13 cellular contexts compared by ENCODE assay signal in the genomic region with DNA sequence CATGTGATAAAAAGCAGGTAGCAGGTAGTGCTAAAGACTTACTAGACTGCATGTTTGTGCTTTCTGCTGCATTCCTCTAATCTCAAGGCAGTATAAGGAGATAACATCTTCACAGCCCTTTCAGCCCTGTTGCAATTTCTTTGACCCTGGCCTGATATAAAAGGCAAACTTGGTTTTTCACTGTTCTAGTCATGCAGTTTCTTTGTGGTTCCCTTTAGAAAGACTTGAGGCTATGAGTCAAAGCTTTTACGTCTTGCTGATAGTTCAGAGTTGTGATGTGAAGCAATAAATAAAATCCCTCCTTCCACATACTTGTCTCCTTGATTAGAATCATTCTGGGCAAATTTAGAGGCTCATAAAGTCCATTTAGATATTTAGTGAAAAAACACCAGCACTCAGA.
DNase-seq lines count a peak whose midpoint lies in the region; ATAC-seq and TF ChIP-seq lines count a peak whose summit lies in the region.
"Had no signal": no experiment of that assay in that cellular context is flagged by ENCODE, and none has a peak within 500 bp of the region (broad histone marks: within the 10 kb centered on the region; RNA-seq: fewer than 3 reads in every experiment).

No MANE protein-coding gene starts in this region.

- no peaks in the 10 kb centered on the region for H3K79me1 ChIP-seq in mesenchymal stem cell (replicated peaks; ENCODE audit: low read length, poor library complexity, severe bottlenecking)

- H3K27me3 ChIP-seq in mesenchymal stem cell (ENCODE audit: control insufficient read depth in 1 of 2, insufficient read depth in 1 of 2, low read length in 2 of 2), result no peaks in the 10 kb centered on the region
- H3K27me3 ChIP-seq: BLaER1 had no signal

- no peak for TF ChIP-seq CTCF in natural killer cell (IDR thresholded peaks at IDR 0.05)

- no peak overlapping the region for H4K91ac ChIP-seq in mesenchymal stem cell (ENCODE audit: low read length)

- no peak overlapping the region for H3K4ac ChIP-seq in mesenchymal stem cell (ENCODE audit: low read depth in 1 of 2, low read length in 2 of 2)

- no peak overlapping the region for H4K8ac ChIP-seq in mesenchymal stem cell (ENCODE audit: low read length)

- H3K36me3 ChIP-seq in mesenchymal stem cell (ENCODE audit: control insufficient read depth in 1 of 2, insufficient read depth in 2 of 2, low read depth in 1 of 2, low read length in 2 of 2), result no peaks in the 10 kb centered on the region
- H3K36me3 ChIP-seq: BLaER1 had no signal

- no peak overlapping the region for H3K14ac ChIP-seq in mesenchymal stem cell (ENCODE audit: low read length in 2 of 2)

- H2AK5ac ChIP-seq in mesenchymal stem cell (ENCODE audit: low read length, severe bottlenecking), result no peak overlapping the region

- no peak overlapping the region for H2BK5ac ChIP-seq in mesenchymal stem cell (ENCODE audit: low read depth, low read length, poor library complexity, severe bottlenecking)

- WGBS in mesenchymal stem cell, result no CpG with 5 or more reads among the region's 1 CpG

- no peak overlapping the region for H2BK120ac ChIP-seq in mesenchymal stem cell (ENCODE audit: low read depth, low read length)

- H3K18ac ChIP-seq in mesenchymal stem cell (ENCODE audit: low read depth in 1 of 2, low read length in 2 of 2), result no peak overlapping the region

- peaks cover 4 to 12% of the 10 kb centered on the region in 2 donors for H3K27me3 Mint-ChIP-seq in natural killer cell treated with Interleukin-12 subunit alpha and Interleukin-12 subunit beta and Interleukin-15 and Interleukin-18, amount 100 ng/mL, for 72 hours
- H3K27me3 Mint-ChIP-seq in natural killer cell (ENCODE audit: low read depth in 2 of 2), result peaks cover 6 to 7% of the 10 kb centered on the region in 2 donors

- peak; percentile 60 to 86 for ATAC-seq in natural killer cell treated with Interleukin-12 subunit alpha and Interleukin-12 subunit beta and Interleukin-15 and Interleukin-18, amount 100 ng/mL, for 72 hours
- ATAC-seq in natural killer cell (no peak), HG02973 (IDR thresholded peaks at IDR 0.05; ENCODE audit: unreplicated experiment) (no peak)
- ATAC-seq: Right ventricle myocardium inferior had no signal

- DNase-seq in natural killer cell treated with Interleukin-12 subunit alpha and Interleukin-12 subunit beta and Interleukin-15 and Interleukin-18, amount 100 ng/mL, for 72 hours (ENCODE audit: low spot score), result no peak
- DNase-seq in natural killer cell (no peak), astrocyte of the hippocampus (ENCODE audit: low read depth, low spot score) (peak; percentile 74), mesenchymal stem cell (peak; percentile 87), hippocampal formation (lab: John Stamatoyannopoulos, UW) (no peak), retina (no peak)
- DNase-seq in activated CD4-positive, alpha-beta T cell treated with anti-CD3 and anti-CD28 coated beads for 1 hour, result no peak
- DNase-seq: NCI-H2107; nephron progenitor cell; stimulated activated CD4-positive, alpha-beta T cell treated with anti-CD3 and anti-CD28 coated beads, Interleukin-4, amount 100 ng/mL, for 24 hours had no signal

- no peak overlapping the region for H3K23ac ChIP-seq in mesenchymal stem cell (ENCODE audit: low read length in 2 of 2)

- peaks cover 3% of the 10 kb centered on the region for H3K36me3 Mint-ChIP-seq in natural killer cell treated with Interleukin-12 subunit alpha and Interleukin-12 subunit beta and Interleukin-15 and Interleukin-18, amount 100 ng/mL, for 72 hours
- H3K36me3 Mint-ChIP-seq in natural killer cell, result peaks cover 3% of the 10 kb centered on the region

- H2BK12ac ChIP-seq in mesenchymal stem cell (ENCODE audit: low read length in 2 of 2), result no peak overlapping the region

- H3K9me3 Mint-ChIP-seq in natural killer cell treated with Interleukin-12 subunit alpha and Interleukin-12 subunit beta and Interleukin-15 and Interleukin-18, amount 100 ng/mL, for 72 hours, result peaks cover 2% of the 10 kb centered on the region
- H3K9me3 Mint-ChIP-seq in natural killer cell, result peaks cover 0 to 1% of the 10 kb centered on the region in 2 donors

- peaks cover 0 to 17% of the 10 kb centered on the region in 2 donors for H3K4me1 Mint-ChIP-seq in natural killer cell treated with Interleukin-12 subunit alpha and Interleukin-12 subunit beta and Interleukin-15 and Interleukin-18, amount 100 ng/mL, for 72 hours (ENCODE audit: low read depth in 2 of 2)
- no peaks in the 10 kb centered on the region for H3K4me1 Mint-ChIP-seq in natural killer cell

- H3K9ac ChIP-seq in mesenchymal stem cell (ENCODE audit: low read length), result peak overlapping the region; percentile 59
- H3K9ac ChIP-seq: BLaER1 had no signal

- intact Hi-C loops in natural killer cell (cut with micrococcal nuclease), result no loop called here

- peaks cover 2% of the 10 kb centered on the region for H3K4me1 ChIP-seq in mesenchymal stem cell (ENCODE audit: control insufficient read depth, insufficient read depth, low read depth, low read length)
- H3K4me1 ChIP-seq: BLaER1 had no signal

- H2AFZ ChIP-seq in mesenchymal stem cell (ENCODE audit: low read depth, low read length), result no peak overlapping the region

- no peak overlapping the region for H3K4me3 Mint-ChIP-seq in natural killer cell treated with Interleukin-12 subunit alpha and Interleukin-12 subunit beta and Interleukin-15 and Interleukin-18, amount 100 ng/mL, for 72 hours
- no peak overlapping the region for H3K4me3 Mint-ChIP-seq in natural killer cell
- H3K4me3 Mint-ChIP-seq: nephron progenitor cell had no signal

- H3K9me3 ChIP-seq in mesenchymal stem cell (ENCODE audit: control insufficient read depth, low read length), result no peaks in the 10 kb centered on the region
- H3K9me3 ChIP-seq: BLaER1 had no signal

- H3K27ac Mint-ChIP-seq in natural killer cell treated with Interleukin-12 subunit alpha and Interleukin-12 subunit beta and Interleukin-15 and Interleukin-18, amount 100 ng/mL, for 72 hours, result no peak overlapping the region
- no peak overlapping the region for H3K27ac Mint-ChIP-seq in natural killer cell
- H3K27ac Mint-ChIP-seq: nephron progenitor cell had no signal

- no peak overlapping the region for H3K27ac ChIP-seq in mesenchymal stem cell (ENCODE audit: low read length, poor library complexity, severe bottlenecking)
- H3K27ac ChIP-seq: BLaER1 had no signal

- H2BK15ac ChIP-seq in mesenchymal stem cell (ENCODE audit: low read depth, poor library complexity, severe bottlenecking), result no peak overlapping the region

- H3K4me2 ChIP-seq in mesenchymal stem cell (ENCODE audit: low read length, poor library complexity, severe bottlenecking), result no peak overlapping the region
- H3K4me2 ChIP-seq: BLaER1 had no signal

- no peak overlapping the region for H3K4me3 ChIP-seq in mesenchymal stem cell (ENCODE audit: insufficient read depth in 1 of 2, low read depth in 1 of 2, low read length in 2 of 2)
- H3K4me3 ChIP-seq: BLaER1 had no signal

Comparison
In these comparisons a context has a peak if more than half of its experiments do, and no peak if none do; other contexts are left out.
1. ATAC-seq: peak in natural killer cell treated with Interleukin-12 subunit alpha and Interleukin-12 subunit beta and Interleukin-15 and Interleukin-18, amount 100 ng/mL, for 72 hours (2 of 2); none in natural killer cell (0 of 3) and HG02973 (single experiment).
2. DNase-seq: peak in astrocyte of the hippocampus (single experiment) and mesenchymal stem cell (single experiment); none in natural killer cell treated with Interleukin-12 subunit alpha and Interleukin-12 subunit beta and Interleukin-15 and Interleukin-18, amount 100 ng/mL, for 72 hours (single experiment), natural killer cell (single experiment), hippocampal formation (0 of 2), retina (single experiment) and activated CD4-positive, alpha-beta T cell treated with anti-CD3 and anti-CD28 coated beads for 1 hour (single experiment).